Comparison of ENCODE assay signal across 10 cellular contexts in the genomic region with DNA sequence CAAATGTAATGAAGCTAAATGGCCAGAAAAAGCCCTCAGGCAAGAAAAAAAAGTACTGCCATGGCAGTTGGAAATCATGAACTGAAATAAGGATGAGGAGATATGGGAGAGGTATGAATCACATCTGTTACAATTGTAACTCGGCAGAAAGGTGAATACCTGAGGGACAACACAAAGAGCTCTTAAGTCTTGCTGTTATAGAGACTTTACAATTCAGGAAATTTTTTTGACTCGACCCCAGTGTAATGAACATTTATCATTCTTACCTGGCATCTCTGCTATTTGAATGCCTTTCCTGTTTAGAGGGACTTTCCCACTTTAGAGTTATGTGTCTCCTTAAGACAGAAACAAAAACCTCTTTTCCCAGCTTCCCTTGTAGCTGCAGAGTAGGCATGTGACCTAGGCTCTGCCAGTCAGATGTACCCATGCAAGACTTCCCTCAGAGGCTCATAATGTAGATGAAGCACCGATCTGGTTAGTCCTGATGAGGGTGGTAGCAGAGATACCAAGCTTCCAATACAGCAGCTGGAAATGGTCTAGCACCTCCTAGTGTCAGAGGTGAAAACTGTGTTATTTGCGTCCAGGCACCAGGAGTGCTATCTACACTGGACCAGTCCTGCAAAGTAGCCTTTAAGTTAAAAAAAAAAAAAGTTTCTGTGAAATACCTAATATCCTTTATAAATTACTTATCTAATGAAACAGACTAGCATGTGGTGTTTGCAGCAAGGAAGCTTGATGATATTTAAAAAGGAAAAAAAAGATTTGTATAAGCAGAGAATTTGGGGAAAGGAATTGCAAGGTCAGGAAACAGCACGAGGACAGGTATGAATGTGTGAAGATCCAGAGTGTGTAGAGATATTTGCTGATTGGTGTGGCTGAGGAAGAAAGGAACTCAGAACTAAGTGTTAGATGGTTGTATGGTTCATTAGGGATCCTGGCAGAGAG.
A peak's percentile ranks its signal among the peaks of the same experiment; 100 is the strongest.
DNase-seq lines count a peak whose midpoint lies in the region; ATAC-seq and TF ChIP-seq lines count a peak whose summit lies in the region.
"Had no signal": no experiment of that assay in that cellular context is flagged by ENCODE, and none has a peak within 500 bp of the region (broad histone marks: within the 10 kb centered on the region; RNA-seq: fewer than 3 reads in every experiment).

No MANE protein-coding gene starts in this region.

- no peak for TF ChIP-seq EP300 in Ishikawa (IDR thresholded peaks at IDR 0.05; ENCODE audit: borderline replicate concordance)

- DNase-seq in DMS 273 (lab: John Stamatoyannopoulos, UW; ENCODE audit: unreplicated experiment) (peak; percentile 35), DMS 273 treated with DMSO at 0.1 percent for 48 hours (lab: John Stamatoyannopoulos, UW) (no peak), brain microvascular endothelial cell (no peak), nephron progenitor cell (no peak), NCI-H1436 treated with DMSO at 0.1 percent for 48 hours (lab: John Stamatoyannopoulos, UW) (no peak)
- no peak for DNase-seq in activated naive CD8-positive, alpha-beta T cell treated with anti-CD3 and anti-CD28 coated beads for 36 hours
- DNase-seq: activated CD4-positive, alpha-beta T cell treated with anti-CD3 and anti-CD28 coated beads for 48 hours; stimulated activated CD4-positive, alpha-beta T cell treated with anti-CD3 and anti-CD28 coated beads, Interleukin-12 subunit alpha, Interleukin-12 subunit beta, amount 100 ng/mL, for 4 hours had no signal

- no peak overlapping the region for H3K27ac Mint-ChIP-seq in nephron progenitor cell
- no peak overlapping the region for H3K27ac Mint-ChIP-seq in activated naive CD8-positive, alpha-beta T cell treated with anti-CD3 and anti-CD28 coated beads for 36 hours

- no peaks in the 10 kb centered on the region for H3K9me3 Mint-ChIP-seq in nephron progenitor cell
- H3K9me3 Mint-ChIP-seq in activated naive CD8-positive, alpha-beta T cell treated with anti-CD3 and anti-CD28 coated beads for 36 hours = no peaks in the 10 kb centered on the region

- H3K27me3 ChIP-seq in brain microvascular endothelial cell (replicated peaks) = no peaks in the 10 kb centered on the region

- TF ChIP-seq CTCF in brain microvascular endothelial cell (IDR thresholded peaks at IDR 0.05; ENCODE audit: low read depth, low read length, missing control alignments) = peak; percentile 47
- peak; percentile 18 for TF ChIP-seq CTCF in nephron progenitor cell (IDR thresholded peaks at IDR 0.05)

- no peak overlapping the region for H3K27ac ChIP-seq in brain microvascular endothelial cell

- H3K4me3 Mint-ChIP-seq in nephron progenitor cell = no peak overlapping the region
- no peak overlapping the region for H3K4me3 Mint-ChIP-seq in activated naive CD8-positive, alpha-beta T cell treated with anti-CD3 and anti-CD28 coated beads for 36 hours

- in situ Hi-C loops in brain microvascular endothelial cell (cut with HindIII; ENCODE audit: low pct_ligation_motif_present, low sequenced_read_pairs) = no loop called here

- H3K36me3 ChIP-seq in brain microvascular endothelial cell (replicated peaks) = no peaks in the 10 kb centered on the region

- TF ChIP-seq RAD21 in Ishikawa (IDR thresholded peaks at IDR 0.05; ENCODE audit: low read depth) = peak; percentile 58

- ATAC-seq in GM18907 (IDR thresholded peaks at IDR 0.05; ENCODE audit: unreplicated experiment) = no peak

- H3K4me3 ChIP-seq in brain microvascular endothelial cell (ENCODE audit: low read depth, low read length) = no peak overlapping the region

- H3K4me1 Mint-ChIP-seq in nephron progenitor cell = no peaks in the 10 kb centered on the region
- H3K4me1 Mint-ChIP-seq in activated naive CD8-positive, alpha-beta T cell treated with anti-CD3 and anti-CD28 coated beads for 36 hours = no peaks in the 10 kb centered on the region

- H3K36me3 Mint-ChIP-seq in nephron progenitor cell (ENCODE audit: low read depth) = no peaks in the 10 kb centered on the region
- no peaks in the 10 kb centered on the region for H3K36me3 Mint-ChIP-seq in activated naive CD8-positive, alpha-beta T cell treated with anti-CD3 and anti-CD28 coated beads for 36 hours

- H3K27me3 Mint-ChIP-seq in nephron progenitor cell (ENCODE audit: low read depth, poor library complexity) = peaks cover 5% of the 10 kb centered on the region
- peaks cover 11% of the 10 kb centered on the region for H3K27me3 Mint-ChIP-seq in activated naive CD8-positive, alpha-beta T cell treated with anti-CD3 and anti-CD28 coated beads for 36 hours

TF ChIP-seq in Ishikawa, 13 proteins besides CTCF, POLR2A, EP300 and RAD21:
- no peak for TF ChIP-seq TAF1 (IDR thresholded peaks at IDR 0.05; ENCODE audit: low read depth)
- TF ChIP-seq, protein P1, sequence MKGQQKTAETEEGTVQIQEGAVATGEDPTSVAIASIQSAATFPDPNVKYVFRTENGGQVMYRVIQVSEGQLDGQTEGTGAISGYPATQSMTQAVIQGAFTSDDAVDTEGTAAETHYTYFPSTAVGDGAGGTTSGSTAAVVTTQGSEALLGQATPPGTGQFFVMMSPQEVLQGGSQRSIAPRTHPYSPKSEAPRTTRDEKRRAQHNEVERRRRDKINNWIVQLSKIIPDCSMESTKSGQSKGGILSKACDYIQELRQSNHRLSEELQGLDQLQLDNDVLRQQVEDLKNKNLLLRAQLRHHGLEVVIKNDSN (IDR thresholded peaks at IDR 0.05) = 0 out of 2 replicates have a peak, but pooled peaks have one; percentile 20
